11 cellular contexts compared by ENCODE assay signal in genomic region chr11:36333897-36334296, GRCh38. TPM values are rescaled to one million over a fixed set of nuclear protein-coding genes. Genes with fewer than 3 reads are reported as not detected.
DNase-seq lines count a peak whose midpoint lies in the region; TF ChIP-seq lines count a peak whose summit lies in the region.
"Had no signal": no experiment of that assay in that cellular context is flagged by ENCODE, and none has a peak within 500 bp of the region (broad histone marks: within the 10 kb centered on the region; RNA-seq: fewer than 3 reads in every experiment).

No MANE protein-coding gene starts in this region.

- no peak overlapping the region for H3K4me3 Mint-ChIP-seq in H9
- H3K4me3 Mint-ChIP-seq: brain had no signal

- H3K79me1 ChIP-seq in H9 (ENCODE audit: insufficient read depth, low read depth, low read length, poor library complexity, severe bottlenecking): no peaks in the 10 kb centered on the region

- no TSS peak for BruUV-seq in OCI-LY7 (replicated peaks; lab: Mats Ljungman, UMichigan)

- H3K4ac ChIP-seq in H9 (ENCODE audit: low read depth, low read length): no peak overlapping the region

- no peak overlapping the region for H2BK20ac ChIP-seq in H9 (ENCODE audit: low read depth, low read length, poor library complexity, severe bottlenecking)

- no peak overlapping the region for H4K5ac ChIP-seq in H9 (ENCODE audit: insufficient read length, low read depth, low read length)

- H3K4me1 ChIP-seq in BE2C: no peaks in the 10 kb centered on the region
- no peaks in the 10 kb centered on the region for H3K4me1 ChIP-seq in H9 (ENCODE audit: insufficient read depth, low read length)
- H3K4me1 ChIP-seq in OCI-LY7 (ENCODE audit: insufficient read depth, low read length, poor library complexity, severe bottlenecking): no peaks in the 10 kb centered on the region
- H3K4me1 ChIP-seq: lower lobe of right lung had no signal

- no peak overlapping the region for H3T11ph ChIP-seq in H9 (ENCODE audit: low read length)

- no peak overlapping the region for H3K27ac ChIP-seq in H9 (ENCODE audit: insufficient read length, low read depth, low read length)
- no peak overlapping the region for H3K27ac ChIP-seq in OCI-LY7 (ENCODE audit: low read depth, low read length, poor library complexity, severe bottlenecking)
- H3K27ac ChIP-seq: lower lobe of right lung had no signal

- no peak overlapping the region for H3K18ac ChIP-seq in H9 (ENCODE audit: insufficient read length, low read depth, low read length)

- intact Hi-C loops in OCI-LY7 (cut with micrococcal nuclease; ENCODE audit: unreplicated experiment): no loop called here

- no peak overlapping the region for H3K4me2 ChIP-seq in H9 (ENCODE audit: insufficient read depth, insufficient read length, low read length)
- H3K4me2 ChIP-seq in OCI-LY7 (ENCODE audit: low read length): no peak overlapping the region

- no peak overlapping the region for H4K8ac ChIP-seq in H9 (replicated peaks; ENCODE audit: insufficient read length, low read depth, low read length)

- peaks cover 0 to 3% (median 0%) of the 10 kb centered on the region in 3 experiments; a peak in 2 of 7 replicates for H3K36me3 Mint-ChIP-seq in H9 (ENCODE audit: insufficient read depth in 1 of 3, low read depth in 3 of 3)
- H3K36me3 Mint-ChIP-seq: brain had no signal

- POLR2A ChIA-PET in OCI-LY7 (lab: Charles Lee): no interaction called here

- no peak overlapping the region for H3K56ac ChIP-seq in H9 (ENCODE audit: insufficient read length, low read depth, low read length)

- peaks cover 4% of the 10 kb centered on the region for H3K27me3 Mint-ChIP-seq in H9 (ENCODE audit: low read depth)

- TF ChIP-seq CTCF in BE2C (IDR thresholded peaks at IDR 0.05; ENCODE audit: low read depth, low read length) (no peak), H9 (conservative IDR thresholded peaks at IDR 0.05) (no peak), OCI-LY7 (conservative IDR thresholded peaks at IDR 0.05; ENCODE audit: low read length) (no peak)

- H3K14ac ChIP-seq in H9 (ENCODE audit: insufficient read depth, low read length): no peak overlapping the region

- no peaks in the 10 kb centered on the region for H3K27me3 ChIP-seq in BE2C
- no peaks in the 10 kb centered on the region for H3K27me3 ChIP-seq in H9 (ENCODE audit: insufficient read depth, low read length)

- H3K79me2 ChIP-seq in H9 (ENCODE audit: insufficient read depth, low read length) (no peaks in the 10 kb centered on the region), OCI-LY7 (ENCODE audit: insufficient read depth, low read depth, low read length) (no peaks in the 10 kb centered on the region)

- no peak overlapping the region for H4K91ac ChIP-seq in H9 (ENCODE audit: insufficient read length, low read depth, low read length)

- H3K27ac Mint-ChIP-seq in H9: no peak overlapping the region
- H3K27ac Mint-ChIP-seq: brain had no signal

- H2AFZ ChIP-seq in H9 (ENCODE audit: low read length) (no peak overlapping the region), OCI-LY7 (ENCODE audit: low read length) (peak overlapping the region; percentile 38; the same call in 1 of the 2 replicates)

- H2AK5ac ChIP-seq in H9 (ENCODE audit: insufficient read length, low read length): no peak overlapping the region

- H2BK5ac ChIP-seq in H9 (ENCODE audit: insufficient read length, low read length): no peak overlapping the region

- H2BK15ac ChIP-seq in H9 (ENCODE audit: low read depth, low read length): no peak overlapping the region

- no peak overlapping the region for H3K4me3 ChIP-seq in BE2C (ENCODE audit: low read depth, low read length)
- H3K4me3 ChIP-seq in OCI-LY7 (ENCODE audit: low read depth, low read length, poor library complexity, severe bottlenecking): no peak overlapping the region
- H3K4me3 ChIP-seq: lower lobe of right lung had no signal

- 0 out of 4 replicates have a peak, but pooled peaks cover 0 to 4% of the 10 kb centered on the region in 2 experiments for H3K4me1 Mint-ChIP-seq in H9
- H3K4me1 Mint-ChIP-seq: brain had no signal

- H2BK120ac ChIP-seq in H9 (ENCODE audit: low read depth, low read length, poor library complexity, severe bottlenecking): no peak overlapping the region

- no CpG with 5 or more reads among the region's 2 CpGs for WGBS in H9 (ENCODE audit: extremely low coverage, insufficient read length, low lambda C conversion rate)

- H2BK12ac ChIP-seq in H9 (ENCODE audit: insufficient read length, low read depth, low read length): no peak overlapping the region

- H3K36me3 ChIP-seq in BE2C (no peaks in the 10 kb centered on the region), OCI-LY7 (ENCODE audit: insufficient read depth, low read length) (no peaks in the 10 kb centered on the region)
- H3K36me3 ChIP-seq: lower lobe of right lung had no signal

- H3K23ac ChIP-seq in H9 (ENCODE audit: insufficient read length, low read depth, low read length): no peak overlapping the region

- no peaks in the 10 kb centered on the region for H3K9me2 ChIP-seq in OCI-LY7 (ENCODE audit: insufficient read depth, low read length)

- H3K9me3 ChIP-seq in BE2C: no peaks in the 10 kb centered on the region
- H3K9me3 ChIP-seq in H9 (ENCODE audit: control insufficient read depth, low read depth, low read length): no peaks in the 10 kb centered on the region
- no peaks in the 10 kb centered on the region; the same call in 1 of the 2 replicates for H3K9me3 ChIP-seq in OCI-LY7 (ENCODE audit: low read length)
- H3K9me3 ChIP-seq: lower lobe of right lung had no signal

- H3K23me2 ChIP-seq in H9 (ENCODE audit: insufficient read length, low read depth, low read length, poor library complexity, severe bottlenecking): no peaks in the 10 kb centered on the region

- H4K20me1 ChIP-seq in H9 (ENCODE audit: control insufficient read depth, insufficient read depth, insufficient read length): no peaks in the 10 kb centered on the region
- no peaks in the 10 kb centered on the region for H4K20me1 ChIP-seq in OCI-LY7 (ENCODE audit: insufficient read depth, low read length)

- H3K9me3 Mint-ChIP-seq in H9: no peaks in the 10 kb centered on the region
- H3K9me3 Mint-ChIP-seq: brain had no signal

- H3K9ac ChIP-seq in H9 (ENCODE audit: extremely low read depth, insufficient read length, low read length): no peak overlapping the region

- DNase-seq in BE2C (peak; percentile 68), H9 (peak; percentile 73), OCI-LY7 (ENCODE audit: low spot score) (peak; percentile 61), fibroblast of gingiva (ENCODE audit: low read depth) (peak; percentile 75), SKM-1 treated with dmso at 0.1 percent for 144 hours (lab: John Stamatoyannopoulos, UW; ENCODE audit: unreplicated experiment) (no peak), hippocampal formation (lab: John Stamatoyannopoulos, UW) (no peak)
- DNase-seq in activated CD4-positive, CD25-positive, alpha-beta regulatory T cell (lab: John Stamatoyannopoulos, UW): no peak
- no peak for DNase-seq in activated naive CD4-positive, alpha-beta T cell (lab: John Stamatoyannopoulos, UW)
- DNase-seq: lower lobe of right lung, NCI-H226 had no signal

- CTCF ChIA-PET in OCI-LY7 (lab: Charles Lee; ENCODE audit: unreplicated experiment): no interaction called here

RNA-seq across cellular contexts. Expression of gene PRR5L, which starts 37.8 kb away (rescaled TPM):
- polyA plus RNA-seq in BE2C (2012; ENCODE audit: insufficient read depth, insufficient read length, low read depth): 1.5 TPM
- total RNA-seq in H9 (2021) (4.1 and 5.6 TPM in 2 replicates), OCI-LY7 (2022) (not detected in 2 replicates)
- not detected in 2 replicates for total RNA-seq in OCI-LY7 (2014; rRNA removed; shearing (Covaris generic))

RNA-seq across cellular contexts. Expression of gene COMMD9, which starts 44.7 kb away (rescaled TPM):
- 30.0 TPM for polyA plus RNA-seq in BE2C (2012; ENCODE audit: insufficient read depth, insufficient read length, low read depth)
- total RNA-seq in H9 (2021): 47.0 and 47.4 TPM in 2 replicates
- 26.5 and 37.6 TPM in 2 replicates for total RNA-seq in OCI-LY7 (2014; rRNA removed; shearing (Covaris generic))
- 46.8 and 48.3 TPM in 2 replicates for total RNA-seq in OCI-LY7 (2022)

Comparison
In these comparisons a context has a peak if more than half of its experiments do, and no peak if none do; other contexts are left out.
1. DNase-seq: peak in BE2C (single experiment), H9 (single experiment), OCI-LY7 (single experiment) and fibroblast of gingiva (single experiment); none in activated CD4-positive, CD25-positive, alpha-beta regulatory T cell (0 of 4), activated naive CD4-positive, alpha-beta T cell (0 of 4), SKM-1 treated with dmso at 0.1 percent for 144 hours (single experiment) and hippocampal formation (0 of 2).